Comparison of ENCODE assay signal across 20 cellular contexts in the genomic region with DNA sequence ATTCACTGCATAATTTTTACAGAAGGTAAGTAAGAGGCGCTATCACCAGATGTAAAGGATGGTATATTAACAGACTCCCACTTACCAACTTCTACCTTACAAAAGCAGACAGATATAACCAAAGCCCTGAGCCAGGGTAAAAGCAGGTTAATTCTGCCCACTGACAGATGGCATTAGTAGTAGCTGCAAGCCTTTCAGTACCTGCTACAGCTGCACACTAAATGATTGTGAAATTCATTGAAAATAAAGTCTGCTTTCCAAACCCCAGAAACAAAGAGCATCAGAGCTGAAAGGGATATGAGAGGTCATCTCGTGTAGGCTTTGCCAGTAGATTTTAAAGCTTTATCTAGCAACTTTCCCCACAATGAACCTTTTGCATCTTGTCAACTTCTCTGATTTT.
"Had no signal": no experiment of that assay in that cellular context is flagged by ENCODE, and none has a peak within 500 bp of the region (broad histone marks: within the 10 kb centered on the region; RNA-seq: fewer than 3 reads in every experiment).

No MANE protein-coding gene starts in this region.

- H3K4me1 ChIP-seq: left ventricle myocardium inferior, tibial artery, vagina had no signal

- H3K9me3 Mint-ChIP-seq: activated CD8-positive, alpha-beta T cell treated with anti-CD3 and anti-CD28 coated beads for 36 hours; activated naive CD8-positive, alpha-beta T cell treated with anti-CD3 and anti-CD28 coated beads for 36 hours; activated T-helper 17 cell treated with anti-CD3 and anti-CD28 coated beads, Interleukin-2, amount 50 U/mL, for 72 hours; effector memory CD8-positive, alpha-beta T cell had no signal

- H3K4me3 Mint-ChIP-seq: activated CD8-positive, alpha-beta T cell treated with anti-CD3 and anti-CD28 coated beads for 36 hours; activated naive CD8-positive, alpha-beta T cell treated with anti-CD3 and anti-CD28 coated beads for 36 hours; activated T-helper 17 cell treated with anti-CD3 and anti-CD28 coated beads, Interleukin-2, amount 50 U/mL, for 72 hours; effector memory CD8-positive, alpha-beta T cell; neural crest cell had no signal

- DNase-seq: activated CD4-positive, alpha-beta T cell treated with anti-CD3 and anti-CD28 coated beads for 48 hours; activated CD4-positive, CD25-positive, alpha-beta regulatory T cell; activated CD8-positive, alpha-beta T cell treated with anti-CD3 and anti-CD28 coated beads for 36 hours; activated naive CD4-positive, alpha-beta T cell; activated naive CD8-positive, alpha-beta T cell treated with anti-CD3 and anti-CD28 coated beads for 36 hours; activated T-cell treated with anti-CD3 and anti-CD28 coated beads, Interleukin-2, amount 50 U/mL, for 1 hour; amniotic stem cell; effector memory CD8-positive, alpha-beta T cell; hippocampal formation; left ventricle myocardium inferior; stimulated activated CD4-positive, alpha-beta T cell treated with anti-CD3 and anti-CD28 coated beads, Interleukin-12 subunit alpha, Interleukin-12 subunit beta, amount 100 ng/mL, for 4 hours; stimulated activated CD4-positive, alpha-beta T cell treated with anti-CD3 and anti-CD28 coated beads, Interleukin-2, amount 100 ng/mL, for 24 hours; stimulated activated naive CD8-positive, alpha-beta T cell treated with anti-CD3 and anti-CD28 coated beads, Interleukin-15, Interleukin-2, amounts not matched to agents 100 U/mL and 50 U/mL, for 24 hours; substantia nigra; tibial artery had no signal

- ATAC-seq: activated CD8-positive, alpha-beta T cell treated with anti-CD3 and anti-CD28 coated beads for 36 hours; activated T-helper 17 cell treated with anti-CD3 and anti-CD28 coated beads, Interleukin-2, amount 50 U/mL, for 72 hours; effector memory CD8-positive, alpha-beta T cell; stimulated activated naive CD8-positive, alpha-beta T cell treated with anti-CD3 and anti-CD28 coated beads, Interleukin-15, Interleukin-2, amounts not matched to agents 100 U/mL and 50 U/mL, for 24 hours had no signal

- H3K9me3 ChIP-seq: left ventricle myocardium inferior, tibial artery, vagina had no signal

- H3K27ac Mint-ChIP-seq: activated CD8-positive, alpha-beta T cell treated with anti-CD3 and anti-CD28 coated beads for 36 hours; activated naive CD8-positive, alpha-beta T cell treated with anti-CD3 and anti-CD28 coated beads for 36 hours; activated T-helper 17 cell treated with anti-CD3 and anti-CD28 coated beads, Interleukin-2, amount 50 U/mL, for 72 hours; effector memory CD8-positive, alpha-beta T cell; progenitor cell of endocrine pancreas had no signal

- H3K27me3 ChIP-seq: cardiac muscle cell, tibial artery, vagina had no signal

- H3K4me3 ChIP-seq: cardiac muscle cell, left ventricle myocardium inferior, tibial artery, vagina had no signal

- H3K36me3 ChIP-seq: cardiac muscle cell, left ventricle myocardium inferior, tibial artery, vagina had no signal

- H3K4me1 Mint-ChIP-seq: activated T-helper 17 cell treated with anti-CD3 and anti-CD28 coated beads, Interleukin-2, amount 50 U/mL, for 72 hours had no signal

- H3K27me3 Mint-ChIP-seq: activated CD8-positive, alpha-beta T cell treated with anti-CD3 and anti-CD28 coated beads for 36 hours; activated naive CD8-positive, alpha-beta T cell treated with anti-CD3 and anti-CD28 coated beads for 36 hours; activated T-helper 17 cell treated with anti-CD3 and anti-CD28 coated beads, Interleukin-2, amount 50 U/mL, for 72 hours; effector memory CD8-positive, alpha-beta T cell; progenitor cell of endocrine pancreas had no signal

- H3K27ac ChIP-seq: cardiac muscle cell, left ventricle myocardium inferior, tibial artery, vagina had no signal

- H3K36me3 Mint-ChIP-seq: activated naive CD8-positive, alpha-beta T cell treated with anti-CD3 and anti-CD28 coated beads for 36 hours had no signal
